8 cellular contexts compared by ENCODE assay signal in genomic region chr7:98051118-98051744, GRCh38. TPM values are rescaled to one million over a fixed set of nuclear protein-coding genes. Genes with fewer than 3 reads are reported as not detected.
DNase-seq lines count a peak whose midpoint lies in the region; ATAC-seq and TF ChIP-seq lines count a peak whose summit lies in the region.

No MANE protein-coding gene starts in this region.

- DNase-seq in T-helper 22 cell (ENCODE audit: low read depth) (peak; percentile 7), colonic mucosa (peak; percentile 42), 8988T (no peak), HEK293T (ENCODE audit: extremely low spot score) (no peak), GF-D8 (lab: John Stamatoyannopoulos, UW) (no peak)
- peak; percentile 35 for DNase-seq in stimulated activated CD4-positive, alpha-beta T cell treated with anti-CD3 and anti-CD28 coated beads, Interleukin-2, amount 100 ng/mL, for 4 hours (ENCODE audit: low read depth)

- no peak for TF ChIP-seq CTCF in colonic mucosa (IDR thresholded peaks at IDR 0.05)

- no peak overlapping the region for H3K27ac ChIP-seq in colonic mucosa

- ATAC-seq in HG03432 (IDR thresholded peaks at IDR 0.05; ENCODE audit: unreplicated experiment): peak; percentile 60
- no peak for ATAC-seq in HG02840 (IDR thresholded peaks at IDR 0.05; ENCODE audit: low FRiP score, unreplicated experiment)

- POLR2A ChIA-PET in HEK293T (lab: Yijun Ruan, JAX): no interaction called here

- no peak overlapping the region for H3K4me3 ChIP-seq in colonic mucosa

- H3K4me1 ChIP-seq in colonic mucosa: no peaks in the 10 kb centered on the region

- intact Hi-C loops in colonic mucosa (cut with DNase I): no loop called here

- CTCF ChIA-PET in HEK293T (lab: Yijun Ruan, JAX): interaction anchor here (0.7 to 0.9 kb wide), 3 partner anchors 30 to 775 kb away, joined by 3 to 7 read pairs (median 6); no protein-coding TSS in a partner anchor

- H3K36me3 ChIP-seq in colonic mucosa: no peaks in the 10 kb centered on the region

- H3K27me3 ChIP-seq in colonic mucosa: no peaks in the 10 kb centered on the region

- peak overlapping the region in 1 of 2 donors; percentile 12 for H3K9ac ChIP-seq in colonic mucosa (ENCODE audit: low read depth in 2 of 2, low read length in 2 of 2)

- no peaks in the 10 kb centered on the region for H3K9me3 ChIP-seq in colonic mucosa

TF ChIP-seq in HEK293T, 16 proteins besides CTCF, POLR2A, EP300 and RAD21:
- TF ChIP-seq SUZ12 (IDR thresholded peaks at IDR 0.05): no peak
- no peak for TF ChIP-seq LEF1 (IDR thresholded peaks at IDR 0.05; ENCODE audit: borderline replicate concordance)
- TF ChIP-seq TARDBP (IDR thresholded peaks at IDR 0.05): no peak
- no peak for TF ChIP-seq FOXM1 (IDR thresholded peaks at IDR 0.05; ENCODE audit: borderline replicate concordance)
TF ChIP-seq in HEK293T: peak in this region for 0.

RNA-seq across cellular contexts. Expression of gene LMTK2, which starts 55.4 kb away (rescaled TPM):
- 10 to 100 TPM; 37.2 to 61.2 TPM for total RNA-seq in colonic mucosa

Comparison
In these comparisons a context has a peak if more than half of its experiments do, and no peak if none do; other contexts are left out.
1. DNase-seq: peak in T-helper 22 cell (single experiment), colonic mucosa (single experiment) and stimulated activated CD4-positive, alpha-beta T cell treated with anti-CD3 and anti-CD28 coated beads, Interleukin-2, amount 100 ng/mL, for 4 hours (single experiment); none in 8988T (single experiment), HEK293T (single experiment) and GF-D8 (single experiment).